Comparison of ENCODE assay signal across 1 cellular context in genomic region chr20:41693136-41693979, GRCh38.
TF ChIP-seq lines count a peak whose summit lies in the region.

No MANE protein-coding gene starts in this region.

TF ChIP-seq in HepG2, 621 proteins besides CTCF, POLR2A, EP300 and RAD21 (continued from another document and continues in another):
- TF ChIP-seq TEF (CRISPR knock-in tag; IDR thresholded peaks at IDR 0.05), result 0 out of 2 replicates have a peak, but pooled peaks have one; percentile 19
- TF ChIP-seq ZNF790 (CRISPR knock-in tag; IDR thresholded peaks at IDR 0.05; ENCODE audit: borderline replicate concordance), result no peak
- TF ChIP-seq IKZF4 (CRISPR knock-in tag; IDR thresholded peaks at IDR 0.05; ENCODE audit: borderline replicate concordance, low read depth, not compliant biosample characterization), result no peak
- peak; percentile 95 for TF ChIP-seq RNF2 (conservative IDR thresholded peaks at IDR 0.05; ENCODE audit: low read depth)
- peak; percentile 84 for TF ChIP-seq ZNF430 (CRISPR knock-in tag; IDR thresholded peaks at IDR 0.05)
- TF ChIP-seq KLF15 (CRISPR knock-in tag; IDR thresholded peaks at IDR 0.05; ENCODE audit: borderline replicate concordance), result no peak
- TF ChIP-seq SNRNP70 (IDR thresholded peaks at IDR 0.05; ENCODE audit: low read depth, low read length), result no peak
- TF ChIP-seq ZMYM3 (CRISPR knock-in tag; IDR thresholded peaks at IDR 0.05), result peak; percentile 95
- peak; percentile 95 for TF ChIP-seq SSRP1 (CRISPR knock-in tag; IDR thresholded peaks at IDR 0.05)
- TF ChIP-seq ZNF644 (CRISPR knock-in tag; IDR thresholded peaks at IDR 0.05; ENCODE audit: low read depth), result peak; percentile 97
- peak; percentile 92 for TF ChIP-seq MED1 (CRISPR knock-in tag; IDR thresholded peaks at IDR 0.05)
- TF ChIP-seq ZNF362 (CRISPR knock-in tag; IDR thresholded peaks at IDR 0.05; ENCODE audit: borderline replicate concordance), result 0 out of 2 replicates have a peak, but pooled peaks have one; percentile 59
- peak; percentile 93; the same call in 1 of the 2 replicates for TF ChIP-seq TP53 (CRISPR knock-in tag; conservative IDR thresholded peaks at IDR 0.05)
- peak; percentile 60; the same call in 1 of the 2 replicates for TF ChIP-seq TFAP4 (IDR thresholded peaks at IDR 0.05; ENCODE audit: borderline replicate concordance, low read depth)
- no peak for TF ChIP-seq SMARCE1 (IDR thresholded peaks at IDR 0.05; ENCODE audit: borderline replicate concordance)
- peak; percentile 95; the same call in 1 of the 2 replicates for TF ChIP-seq ZNF547 (CRISPR knock-in tag; IDR thresholded peaks at IDR 0.05)
- TF ChIP-seq EZH2 (conservative IDR thresholded peaks at IDR 0.05; ENCODE audit: low read depth, low read length), result no peak
- TF ChIP-seq YEATS4 (CRISPR knock-in tag; IDR thresholded peaks at IDR 0.05; ENCODE audit: borderline replicate concordance), result peak; percentile 98
- TF ChIP-seq ZNF740 (CRISPR knock-in tag; IDR thresholded peaks at IDR 0.05), result peak; percentile 89
- peak; percentile 14; the same call in 1 of the 2 replicates for TF ChIP-seq RFX3 (CRISPR knock-in tag; IDR thresholded peaks at IDR 0.05)
- TF ChIP-seq JUND (CRISPR knock-in tag; IDR thresholded peaks at IDR 0.05), result peak; percentile 90
- TF ChIP-seq ZNF713 (CRISPR knock-in tag; IDR thresholded peaks at IDR 0.05), result no peak; the same call in none of the 2 replicates
- TF ChIP-seq SMYD3 (CRISPR knock-in tag; IDR thresholded peaks at IDR 0.05), result peak; percentile 70; the same call in 1 of the 2 replicates
- TF ChIP-seq CREM (IDR thresholded peaks at IDR 0.05), result peak; percentile 97
- TF ChIP-seq CREM (CRISPR knock-in tag; IDR thresholded peaks at IDR 0.05), result 0 out of 2 replicates have a peak, but pooled peaks have one; percentile 5
- no peak for TF ChIP-seq SRSF9 (IDR thresholded peaks at IDR 0.05; ENCODE audit: borderline replicate concordance, insufficient read depth, low read depth, low read length, poor library complexity, severe bottlenecking)
- peak; percentile 96 for TF ChIP-seq REPIN1 (CRISPR knock-in tag; IDR thresholded peaks at IDR 0.05; ENCODE audit: borderline replicate concordance, low read depth)
- peak; percentile 95 for TF ChIP-seq CBFB (CRISPR knock-in tag; IDR thresholded peaks at IDR 0.05)
- TF ChIP-seq HNRNPL (IDR thresholded peaks at IDR 0.05; ENCODE audit: low read depth, low read length), result no peak
- TF ChIP-seq ZNF143 (CRISPR knock-in tag; IDR thresholded peaks at IDR 0.05), result peak; percentile 83
- TF ChIP-seq CCAR2 (optimal IDR thresholded peaks at IDR 0.05; ENCODE audit: low read depth, low read length), result peak; percentile 97
- no peak for TF ChIP-seq RAD51 (IDR thresholded peaks at IDR 0.05; ENCODE audit: borderline replicate concordance)
- TF ChIP-seq ZNF562 (CRISPR knock-in tag; IDR thresholded peaks at IDR 0.05; ENCODE audit: borderline replicate concordance), result no peak
- peak; percentile 96 for TF ChIP-seq FOXK1 (CRISPR knock-in tag; IDR thresholded peaks at IDR 0.05; ENCODE audit: borderline replicate concordance, low read depth)
- TF ChIP-seq ZNF589 (CRISPR knock-in tag; conservative IDR thresholded peaks at IDR 0.05), result 0 out of 2 replicates have a peak, but pooled peaks have one; percentile 61
- no peak for TF ChIP-seq CHD2 (IDR thresholded peaks at IDR 0.05; ENCODE audit: low read depth, low read length)
- no peak for TF ChIP-seq CEBPZ (IDR thresholded peaks at IDR 0.05; ENCODE audit: low read length)
- peak; percentile 91 for TF ChIP-seq ZBTB49 (CRISPR knock-in tag; IDR thresholded peaks at IDR 0.05; ENCODE audit: borderline replicate concordance)
- TF ChIP-seq ZNF878 (CRISPR knock-in tag; IDR thresholded peaks at IDR 0.05), result peak; percentile 71; the same call in 1 of the 2 replicates
- TF ChIP-seq ZNF382 (CRISPR knock-in tag; IDR thresholded peaks at IDR 0.05; ENCODE audit: borderline replicate concordance), result no peak
- TF ChIP-seq FOSL2 (CRISPR knock-in tag; IDR thresholded peaks at IDR 0.05), result peak; percentile 79
- TF ChIP-seq ZNF543 (CRISPR knock-in tag; IDR thresholded peaks at IDR 0.05), result peak; percentile 87; the same call in 1 of the 2 replicates
- TF ChIP-seq MYNN (CRISPR knock-in tag; IDR thresholded peaks at IDR 0.05; ENCODE audit: low read depth), result no peak; the same call in 1 of the 2 replicates
- TF ChIP-seq BORCS8-MEF2B (CRISPR knock-in tag; IDR thresholded peaks at IDR 0.05), result peak; percentile 80
- no peak; the same call in 1 of the 2 replicates for TF ChIP-seq BRF2 (CRISPR knock-in tag; IDR thresholded peaks at IDR 0.05)
- TF ChIP-seq CBX5 (CRISPR knock-in tag; IDR thresholded peaks at IDR 0.05; ENCODE audit: borderline replicate concordance), result peak; percentile 100
- no peak for TF ChIP-seq PRMT3 (CRISPR knock-in tag; IDR thresholded peaks at IDR 0.05; ENCODE audit: borderline replicate concordance, low read depth)
- no peak for TF ChIP-seq ARNT (IDR thresholded peaks at IDR 0.05)
- no peak; the same call in 1 of the 2 replicates for TF ChIP-seq MBNL3 (CRISPR knock-in tag; conservative IDR thresholded peaks at IDR 0.05)
- no peak for TF ChIP-seq ZNF337 (CRISPR knock-in tag; IDR thresholded peaks at IDR 0.05; ENCODE audit: borderline replicate concordance, low read depth)
- no peak for TF ChIP-seq PBX3 (CRISPR knock-in tag; IDR thresholded peaks at IDR 0.05; ENCODE audit: borderline replicate concordance)
- peak; percentile 91 for TF ChIP-seq NR2C2 (CRISPR knock-in tag; IDR thresholded peaks at IDR 0.05; ENCODE audit: borderline replicate concordance)
- no peak; the same call in 1 of the 2 replicates for TF ChIP-seq SMC3 (IDR thresholded peaks at IDR 0.05; ENCODE audit: low read length)
- 0 out of 2 replicates have a peak, but pooled peaks have one; percentile 19 for TF ChIP-seq ZNF451 (CRISPR knock-in tag; IDR thresholded peaks at IDR 0.05)
- peak; percentile 70 for TF ChIP-seq U2AF2 (IDR thresholded peaks at IDR 0.05; ENCODE audit: low read depth, low read length)
- no peak for TF ChIP-seq SYNCRIP (IDR thresholded peaks at IDR 0.05; ENCODE audit: insufficient read depth, low read depth, low read length)
- peak; percentile 88 for TF ChIP-seq GZF1 (CRISPR knock-in tag; IDR thresholded peaks at IDR 0.05)
- no peak; the same call in 1 of the 2 replicates for TF ChIP-seq ZNF724P (CRISPR knock-in tag; IDR thresholded peaks at IDR 0.05; ENCODE audit: borderline replicate concordance)
- peak; percentile 66 for TF ChIP-seq HOMEZ (CRISPR knock-in tag; IDR thresholded peaks at IDR 0.05; ENCODE audit: low read depth)
